Comparison of ENCODE assay signal across 1 cellular context in the genomic region with DNA sequence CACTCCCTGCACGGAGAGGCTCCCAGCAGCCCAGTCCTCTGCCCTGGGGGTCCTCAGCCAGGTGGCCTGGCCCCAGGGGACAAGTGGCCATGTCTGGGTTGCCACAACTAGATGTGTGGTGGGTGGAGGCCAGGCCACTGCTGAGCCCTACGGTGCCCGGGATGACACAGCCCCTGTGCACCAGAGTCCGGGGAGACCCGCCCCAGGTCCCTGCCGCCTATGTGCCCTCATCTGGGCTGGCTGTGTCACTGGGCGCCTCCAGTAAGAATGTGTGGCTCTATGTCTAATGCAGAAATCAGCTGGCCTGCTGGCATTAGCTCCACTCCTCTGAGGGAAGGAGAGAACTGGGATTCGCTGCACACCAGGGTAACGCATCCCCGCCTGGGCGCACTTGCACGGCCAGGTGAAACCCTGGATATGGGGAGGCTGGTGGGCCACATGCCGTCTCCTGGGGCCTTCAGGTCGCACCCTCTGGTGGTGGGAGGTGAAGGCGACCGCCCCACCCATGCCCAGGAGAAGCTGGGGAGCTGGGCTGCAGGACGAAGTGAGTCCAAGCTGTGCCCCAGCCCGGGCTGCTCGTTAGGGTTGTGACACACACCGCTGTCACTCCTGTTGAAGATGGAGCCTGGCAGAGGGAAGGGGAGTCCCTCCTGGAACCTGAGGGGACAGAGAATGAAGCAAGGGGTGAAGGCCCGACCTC.
TF ChIP-seq lines count a peak whose summit lies in the region.

No MANE protein-coding gene starts in this region.

TF ChIP-seq in WTC11, 78 proteins besides CTCF, POLR2A, EP300 and RAD21 (continued from another document):
- TF ChIP-seq, protein P1, sequence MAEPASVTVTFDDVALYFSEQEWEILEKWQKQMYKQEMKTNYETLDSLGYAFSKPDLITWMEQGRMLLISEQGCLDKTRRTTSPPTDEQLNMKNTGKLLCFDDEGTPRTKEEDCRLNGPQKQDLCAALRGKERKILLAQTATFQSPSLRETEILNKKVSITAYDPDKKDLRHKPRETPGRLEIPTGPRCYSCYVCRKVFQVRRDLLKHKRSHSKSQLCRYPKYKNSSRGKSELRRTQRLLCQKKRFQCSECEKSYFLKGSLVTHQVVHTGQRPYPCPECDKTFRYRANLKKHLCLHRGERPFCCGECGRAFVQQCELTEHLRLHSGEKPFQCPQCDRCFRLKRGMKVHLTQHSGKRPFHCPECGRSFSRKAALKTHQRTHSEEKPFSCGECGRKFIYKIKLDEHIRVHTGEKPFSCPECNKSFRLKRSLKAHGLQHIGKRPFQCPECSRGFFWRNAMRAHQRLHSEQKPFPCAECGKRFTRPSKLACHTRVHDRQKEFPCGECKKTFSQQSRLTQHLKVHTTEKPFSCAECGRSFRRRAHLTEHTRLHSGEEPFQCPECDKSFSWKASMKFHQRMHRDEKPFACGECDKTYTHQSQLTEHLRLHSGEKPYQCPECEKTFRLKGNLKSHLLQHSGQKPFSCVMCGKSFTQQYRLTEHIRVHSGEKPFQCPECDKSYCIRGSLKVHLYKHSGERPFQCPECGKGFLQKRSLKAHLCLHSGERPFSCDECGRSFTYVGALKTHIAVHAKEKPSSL (CRISPR knock-in tag; conservative IDR thresholded peaks at IDR 0.05), result no peak
- TF ChIP-seq ZNF121 (CRISPR knock-in tag; IDR thresholded peaks at IDR 0.05), result no peak
- TF ChIP-seq ZNF671 (CRISPR knock-in tag; IDR thresholded peaks at IDR 0.05), result no peak
- TF ChIP-seq FOXP1 (CRISPR knock-in tag; IDR thresholded peaks at IDR 0.05; ENCODE audit: borderline replicate concordance), result no peak
- no peak for TF ChIP-seq FOXK1 (CRISPR knock-in tag; IDR thresholded peaks at IDR 0.05)
- TF ChIP-seq, protein P2, sequence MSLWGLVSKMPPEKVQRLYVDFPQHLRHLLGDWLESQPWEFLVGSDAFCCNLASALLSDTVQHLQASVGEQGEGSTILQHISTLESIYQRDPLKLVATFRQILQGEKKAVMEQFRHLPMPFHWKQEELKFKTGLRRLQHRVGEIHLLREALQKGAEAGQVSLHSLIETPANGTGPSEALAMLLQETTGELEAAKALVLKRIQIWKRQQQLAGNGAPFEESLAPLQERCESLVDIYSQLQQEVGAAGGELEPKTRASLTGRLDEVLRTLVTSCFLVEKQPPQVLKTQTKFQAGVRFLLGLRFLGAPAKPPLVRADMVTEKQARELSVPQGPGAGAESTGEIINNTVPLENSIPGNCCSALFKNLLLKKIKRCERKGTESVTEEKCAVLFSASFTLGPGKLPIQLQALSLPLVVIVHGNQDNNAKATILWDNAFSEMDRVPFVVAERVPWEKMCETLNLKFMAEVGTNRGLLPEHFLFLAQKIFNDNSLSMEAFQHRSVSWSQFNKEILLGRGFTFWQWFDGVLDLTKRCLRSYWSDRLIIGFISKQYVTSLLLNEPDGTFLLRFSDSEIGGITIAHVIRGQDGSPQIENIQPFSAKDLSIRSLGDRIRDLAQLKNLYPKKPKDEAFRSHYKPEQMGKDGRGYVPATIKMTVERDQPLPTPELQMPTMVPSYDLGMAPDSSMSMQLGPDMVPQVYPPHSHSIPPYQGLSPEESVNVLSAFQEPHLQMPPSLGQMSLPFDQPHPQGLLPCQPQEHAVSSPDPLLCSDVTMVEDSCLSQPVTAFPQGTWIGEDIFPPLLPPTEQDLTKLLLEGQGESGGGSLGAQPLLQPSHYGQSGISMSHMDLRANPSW (CRISPR knock-in tag; conservative IDR thresholded peaks at IDR 0.05; ENCODE audit: low read depth), result no peak
- TF ChIP-seq ATF1 (CRISPR knock-in tag; IDR thresholded peaks at IDR 0.05), result no peak
- no peak for TF ChIP-seq TEAD4 (CRISPR knock-in tag; IDR thresholded peaks at IDR 0.05)
- no peak for TF ChIP-seq PREB (CRISPR knock-in tag; IDR thresholded peaks at IDR 0.05; ENCODE audit: borderline replicate concordance)
- no peak for TF ChIP-seq JUN (CRISPR knock-in tag; IDR thresholded peaks at IDR 0.05)
- no peak for TF ChIP-seq FOXJ3 (CRISPR knock-in tag; IDR thresholded peaks at IDR 0.05; ENCODE audit: borderline replicate concordance)
- TF ChIP-seq, protein P3, sequence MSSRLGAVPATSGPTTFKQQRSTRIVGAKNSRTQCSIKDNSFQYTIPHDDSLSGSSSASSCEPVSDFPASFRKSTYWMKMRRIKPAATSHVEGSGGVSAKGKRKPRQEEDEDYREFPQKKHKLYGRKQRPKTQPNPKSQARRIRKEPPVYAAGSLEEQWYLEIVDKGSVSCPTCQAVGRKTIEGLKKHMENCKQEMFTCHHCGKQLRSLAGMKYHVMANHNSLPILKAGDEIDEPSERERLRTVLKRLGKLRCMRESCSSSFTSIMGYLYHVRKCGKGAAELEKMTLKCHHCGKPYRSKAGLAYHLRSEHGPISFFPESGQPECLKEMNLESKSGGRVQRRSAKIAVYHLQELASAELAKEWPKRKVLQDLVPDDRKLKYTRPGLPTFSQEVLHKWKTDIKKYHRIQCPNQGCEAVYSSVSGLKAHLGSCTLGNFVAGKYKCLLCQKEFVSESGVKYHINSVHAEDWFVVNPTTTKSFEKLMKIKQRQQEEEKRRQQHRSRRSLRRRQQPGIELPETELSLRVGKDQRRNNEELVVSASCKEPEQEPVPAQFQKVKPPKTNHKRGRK (CRISPR knock-in tag; IDR thresholded peaks at IDR 0.05; ENCODE audit: borderline replicate concordance), result no peak
